Comparison of ENCODE assay signal across 8 cellular contexts in genomic region chr17:38749222-38750043, GRCh38. TPM values are rescaled to one million over a fixed set of nuclear protein-coding genes. Genes with fewer than 3 reads are reported as not detected.
A peak's percentile ranks its signal among the peaks of the same experiment; 100 is the strongest.
DNase-seq lines count a peak whose midpoint lies in the region; ATAC-seq, FAIRE-seq and TF ChIP-seq lines count a peak whose summit lies in the region.

No MANE protein-coding gene starts in this region.

- no peak for TF ChIP-seq CTCF in AG04449 (IDR thresholded peaks at IDR 0.05; ENCODE audit: insufficient read depth, low read length, missing control alignments)
- TF ChIP-seq CTCF in astrocyte of the spinal cord (IDR thresholded peaks at IDR 0.05; ENCODE audit: low read depth, low read length): no peak

- no peaks in the 10 kb centered on the region for H3K9me3 ChIP-seq in iPS-15b (ENCODE audit: control insufficient read depth, insufficient read depth, low read length)

- no peak for FAIRE-seq in GM12891 (lab: Jason Lieb, UNC)

- CTCF ChIA-PET in AG04449 (lab: Yijun Ruan, JAX): interaction anchor here (1.0 to 1.2 kb wide), 2 partner anchors 15 to 20 kb away, joined by 3 to 6 read pairs; no protein-coding TSS in a partner anchor

- no peak for TF ChIP-seq POLR2A in GM12891 (IDR thresholded peaks at IDR 0.05; ENCODE audit: low read depth, low read length)

- peak overlapping the region; percentile 88 for H3K4me3 ChIP-seq in AG04449 (ENCODE audit: low read depth, low read length)
- peak overlapping the region; percentile 57 for H3K4me3 ChIP-seq in astrocyte of the spinal cord (ENCODE audit: low read depth, low read length)
- H3K4me3 ChIP-seq in iPS-15b (ENCODE audit: low read depth, low read length): peak overlapping the region; percentile 98

- ATAC-seq in sciatic nerve (peak; percentile 61), GM21576 (IDR thresholded peaks at IDR 0.05; ENCODE audit: unreplicated experiment) (no peak)

- H3K4me1 ChIP-seq in iPS-15b (ENCODE audit: control insufficient read depth, insufficient read depth, low read length): peaks cover 12% of the 10 kb centered on the region

- POLR2A ChIA-PET in AG04449 (lab: Yijun Ruan, JAX): interaction anchor here (3.7 kb wide), 1 partner anchor 120 kb away, joined by 19 read pairs; the partner anchor contains the start of gene LASP1

- H3K9ac ChIP-seq in iPS-15b (ENCODE audit: low read depth, low read length): peak overlapping the region; percentile 73

- in situ Hi-C loops in astrocyte of the spinal cord (cut with HindIII; ENCODE audit: low sequenced_read_pairs): no loop called here

- H3K27me3 ChIP-seq in iPS-15b (ENCODE audit: control insufficient read depth, insufficient read depth, low read length): peaks cover 14% of the 10 kb centered on the region

- intact Hi-C loops in sciatic nerve (cut with DNase I): no loop called here

- H3K36me3 ChIP-seq in iPS-15b (ENCODE audit: control insufficient read depth, insufficient read depth, low read length): peaks cover under 1% of the 10 kb centered on the region

- DNase-seq in AG04449 (ENCODE audit: low read depth, low spot score) (no peak), GM12891 (ENCODE audit: insufficient read length, low spot score) (no peak), NCI-H526 treated with DMSO at 0.1 percent for 48 hours (lab: John Stamatoyannopoulos, UW) (peak; percentile 45), astrocyte of the spinal cord (ENCODE audit: low read depth, low spot score) (peak; percentile 63), sciatic nerve (ENCODE audit: low spot score) (peak; percentile 92), hepatic stellate cell (ENCODE audit: low spot score) (no peak)

TF ChIP-seq in GM12891, 5 proteins besides CTCF, POLR2A, EP300 and RAD21:
- TF ChIP-seq POLR2AphosphoS5 (IDR thresholded peaks at IDR 0.05; ENCODE audit: low read depth, low read length): no peak
- TF ChIP-seq SPI1 (IDR thresholded peaks at IDR 0.05; ENCODE audit: low read depth, low read length): peak; percentile 50

RNA-seq across cellular contexts. Expression of gene PCGF2, which starts 1.3 kb away (rescaled TPM):
- polyA plus RNA-seq in GM12891 (2012; ENCODE audit: low read depth, missing spikeins): 21.5 TPM
- 56.2 TPM for total RNA-seq in sciatic nerve

RNA-seq across cellular contexts. Expression of gene PSMB3, which starts 3.1 kb away (rescaled TPM):
- polyA plus RNA-seq in GM12891 (2012; ENCODE audit: low read depth, missing spikeins): 253 TPM
- total RNA-seq in sciatic nerve: 84.8 TPM

RNA-seq across cellular contexts. Expression of gene CISD3, which starts 19.3 kb away (rescaled TPM):
- 4.7 TPM for polyA plus RNA-seq in GM12891 (2012; ENCODE audit: low read depth, missing spikeins)
- total RNA-seq in sciatic nerve: 17.3 TPM

RNA-seq across cellular contexts. Expression of gene MLLT6, which starts 44.4 kb away (rescaled TPM):
- polyA plus RNA-seq in GM12891 (2012; ENCODE audit: low read depth, missing spikeins): 34.8 TPM
- total RNA-seq in sciatic nerve: 202 TPM

RNA-seq across cellular contexts. Expression of gene PIP4K2B, which starts 49.9 kb away (rescaled TPM):
- polyA plus RNA-seq in GM12891 (2012; ENCODE audit: low read depth, missing spikeins): 13.0 TPM
- total RNA-seq in sciatic nerve: 58.5 TPM

Comparison
In these comparisons a context has a peak if more than half of its experiments do, and no peak if none do; other contexts are left out.
1. DNase-seq: peak in NCI-H526 treated with DMSO at 0.1 percent for 48 hours (single experiment), astrocyte of the spinal cord (single experiment) and sciatic nerve (single experiment); none in AG04449 (single experiment), GM12891 (single experiment) and hepatic stellate cell (single experiment).
2. Peak in every context shown above with its lines, with median percentiles within 50 percentile points of each other: H3K4me3 ChIP-seq.